33 cellular contexts compared by ENCODE assay signal in the genomic region with DNA sequence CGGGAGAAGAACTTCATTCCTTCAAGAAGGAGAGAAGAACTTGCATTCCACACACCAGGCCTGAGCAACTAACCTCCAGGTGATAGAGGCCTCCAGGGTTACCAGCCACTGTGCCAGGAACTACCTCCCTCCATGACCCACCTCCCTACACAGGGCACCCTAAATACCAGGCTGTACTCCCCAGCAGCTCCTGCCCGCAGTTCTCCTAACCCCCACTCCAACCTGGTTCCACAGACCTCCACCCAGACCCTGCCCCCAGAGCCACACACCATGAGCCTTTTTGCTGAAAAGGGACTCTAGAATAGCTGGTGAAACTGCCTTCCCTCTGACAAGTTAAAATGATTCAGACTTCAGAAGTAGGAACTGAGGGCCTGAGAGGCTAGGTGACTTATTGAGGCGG. TPM values are rescaled to one million over a fixed set of nuclear protein-coding genes. Genes with fewer than 3 reads are reported as not detected.
DNase-seq lines count a peak whose midpoint lies in the region; ATAC-seq and TF ChIP-seq lines count a peak whose summit lies in the region.
"Had no signal": no experiment of that assay in that cellular context is flagged by ENCODE, and none has a peak within 500 bp of the region (broad histone marks: within the 10 kb centered on the region; RNA-seq: fewer than 3 reads in every experiment).

No MANE protein-coding gene starts in this region.

- H3K4me3 Mint-ChIP-seq in neural crest cell, result peak overlapping the region; percentile 71
- H3K4me3 Mint-ChIP-seq: activated CD4-positive, alpha-beta T cell treated with anti-CD3 and anti-CD28 coated beads, Interleukin-2, amount 10 ng/mL, durations not matched to agents 24 days and 14 days; memory B cell; stimulated activated naive B cell treated with anti-CD40 and anti-IgM and Interleukin-4, amounts not matched to agents 10 μg/mL and 1 μg/mL and 100 μg/mL, for 72 hours had no signal

- TF ChIP-seq CTCF in cardiac muscle cell (IDR thresholded peaks at IDR 0.05; ENCODE audit: low read depth, low read length), result no peak
- TF ChIP-seq CTCF in left ventricle myocardium inferior (IDR thresholded peaks at IDR 0.05; ENCODE audit: borderline replicate concordance), result no peak
- TF ChIP-seq CTCF in neural crest cell (conservative IDR thresholded peaks at IDR 0.05), result no peak
- no peak for TF ChIP-seq CTCF in upper lobe of right lung (IDR thresholded peaks at IDR 0.05)

- peaks cover 16% of the 10 kb centered on the region for H3K36me3 Mint-ChIP-seq in neural crest cell (ENCODE audit: low read depth)
- H3K36me3 Mint-ChIP-seq: activated naive CD4-positive, alpha-beta T cell treated with anti-CD3 and anti-CD28 coated beads, Interleukin-2, amount 50 U/mL, for 72 hours; memory B cell; stimulated activated naive B cell treated with anti-CD40 and anti-IgM and Interleukin-4, amounts not matched to agents 10 μg/mL and 1 μg/mL and 100 μg/mL, for 72 hours had no signal

- H3K27ac ChIP-seq in cardiac muscle cell (peak overlapping the region; percentile 63), left ventricle myocardium inferior (replicated peaks) (no peak overlapping the region), iPS-20b (ENCODE audit: low read length) (no peak overlapping the region), upper lobe of right lung (no peak overlapping the region)
- H3K27ac ChIP-seq: 22Rv1, C4-2B, esophagus squamous epithelium had no signal

- H3K9ac ChIP-seq in iPS-20b (ENCODE audit: low read depth, low read length), result peak overlapping the region; percentile 65; the same call in 1 of the 2 replicates

- intact Hi-C loops in left ventricle myocardium inferior (cut with micrococcal nuclease), result no loop called here
- intact Hi-C loops in upper lobe of right lung (cut with DNase I), result no loop called here

- H3K27ac Mint-ChIP-seq in neural crest cell (ENCODE audit: unreplicated experiment), result peak overlapping the region; percentile 94
- H3K27ac Mint-ChIP-seq: activated CD4-positive, alpha-beta T cell treated with anti-CD3 and anti-CD28 coated beads, Interleukin-2, amount 10 ng/mL, durations not matched to agents 24 days and 14 days; memory B cell; stimulated activated naive B cell treated with anti-CD40 and anti-IgM and Interleukin-4, amounts not matched to agents 10 μg/mL and 1 μg/mL and 100 μg/mL, for 72 hours had no signal

- ATAC-seq in upper lobe of right lung, result no peak
- no peak for ATAC-seq in GM21381 (IDR thresholded peaks at IDR 0.05; ENCODE audit: unreplicated experiment)
- ATAC-seq: activated naive CD4-positive, alpha-beta T cell treated with anti-CD3 and anti-CD28 coated beads, Interleukin-2, amount 50 U/mL, for 72 hours; HCT116; left colon; stimulated activated naive B cell treated with anti-CD40 and anti-IgM and Interleukin-4, amounts not matched to agents 10 μg/mL and 1 μg/mL and 100 μg/mL, for 72 hours had no signal

- H3K4me1 ChIP-seq in cardiac muscle cell (ENCODE audit: low read depth) (peaks cover 39% of the 10 kb centered on the region), left ventricle myocardium inferior (peaks cover 5% of the 10 kb centered on the region), iPS-20b (ENCODE audit: insufficient read depth, low read length) (peaks cover 43% of the 10 kb centered on the region), upper lobe of right lung (no peaks in the 10 kb centered on the region)
- H3K4me1 ChIP-seq: esophagus squamous epithelium had no signal

- H3K9me3 ChIP-seq in cardiac muscle cell (ENCODE audit: low read depth) (no peaks in the 10 kb centered on the region), left ventricle myocardium inferior (replicated peaks) (no peaks in the 10 kb centered on the region), iPS-20b (ENCODE audit: insufficient read depth, low read depth, low read length) (no peaks in the 10 kb centered on the region), upper lobe of right lung (no peaks in the 10 kb centered on the region)
- H3K9me3 ChIP-seq: esophagus squamous epithelium had no signal

- no peaks in the 10 kb centered on the region for H3K27me3 Mint-ChIP-seq in neural crest cell (ENCODE audit: low read depth)

- H3K9me3 Mint-ChIP-seq in neural crest cell, result no peaks in the 10 kb centered on the region
- H3K9me3 Mint-ChIP-seq: activated CD4-positive, alpha-beta T cell treated with anti-CD3 and anti-CD28 coated beads, Interleukin-2, amount 10 ng/mL, durations not matched to agents 24 days and 14 days; activated naive CD4-positive, alpha-beta T cell treated with anti-CD3 and anti-CD28 coated beads, Interleukin-2, amount 50 U/mL, for 72 hours; memory B cell; stimulated activated naive B cell treated with anti-CD40 and anti-IgM and Interleukin-4, amounts not matched to agents 10 μg/mL and 1 μg/mL and 100 μg/mL, for 72 hours had no signal

- H3K4me3 ChIP-seq in cardiac muscle cell (no peak overlapping the region), left ventricle myocardium inferior (no peak overlapping the region), iPS-20b (ENCODE audit: low read length) (no peak overlapping the region), upper lobe of right lung (no peak overlapping the region)
- H3K4me3 ChIP-seq: esophagus squamous epithelium had no signal

- no peaks in the 10 kb centered on the region for H3K27me3 ChIP-seq in cardiac muscle cell
- H3K27me3 ChIP-seq in left ventricle myocardium inferior (ENCODE audit: low read depth), result peaks cover 42% of the 10 kb centered on the region
- H3K27me3 ChIP-seq in iPS-20b (ENCODE audit: insufficient read depth, low read length), result no peaks in the 10 kb centered on the region
- peaks cover 9% of the 10 kb centered on the region for H3K27me3 ChIP-seq in upper lobe of right lung

- H3K4me1 Mint-ChIP-seq in neural crest cell, result peaks cover 76% of the 10 kb centered on the region
- H3K4me1 Mint-ChIP-seq: stimulated activated naive B cell treated with anti-CD40 and anti-IgM and Interleukin-4, amounts not matched to agents 10 μg/mL and 1 μg/mL and 100 μg/mL, for 72 hours had no signal

- H3K36me3 ChIP-seq in cardiac muscle cell, result peaks cover 4% of the 10 kb centered on the region
- H3K36me3 ChIP-seq in left ventricle myocardium inferior, result no peaks in the 10 kb centered on the region
- H3K36me3 ChIP-seq in iPS-20b (ENCODE audit: insufficient read depth, low read depth, low read length), result peaks cover 37% of the 10 kb centered on the region
- no peaks in the 10 kb centered on the region for H3K36me3 ChIP-seq in upper lobe of right lung
- H3K36me3 ChIP-seq: esophagus squamous epithelium had no signal

- DNase-seq in cardiac muscle cell (ENCODE audit: low read depth in 1 of 2, low spot score in 1 of 2) (no peak), left ventricle myocardium inferior (no peak), neural crest cell (ENCODE audit: low read depth, low spot score) (no peak), upper lobe of right lung (peak; percentile 6), iPS-NIHi7 (ENCODE audit: extremely low spot score) (no peak)
- no peak for DNase-seq in stimulated activated CD4-positive, alpha-beta T cell treated with anti-CD3 and anti-CD28 coated beads, Interleukin-12 subunit alpha, Interleukin-12 subunit beta, amount 100 ng/mL, for 4 hours
- DNase-seq: activated CD4-positive, alpha-beta T cell treated with anti-CD3 and anti-CD28 coated beads, Interleukin-2, amount 10 ng/mL, durations not matched to agents 24 days and 14 days; activated effector memory CD4-positive, alpha-beta T cell treated with Interleukin-2 at 50 U/mL for 16 hours; activated T-cell treated with anti-CD3 and anti-CD28 coated beads, Interleukin-2, amount 50 U/mL, for 1 hour; anterior cingulate cortex; caudate nucleus; dermis blood vessel endothelial cell; DMS79; esophagus squamous epithelium; foreskin melanocyte; GF-D8; IMR-90; left colon; NCI-H146; NCI-H446; NCI-H82; stimulated activated naive B cell treated with anti-CD40 and anti-IgM and Interleukin-4, amounts not matched to agents 10 μg/mL and 1 μg/mL and 100 μg/mL, for 72 hours; substantia nigra; T-helper 9 cell had no signal

RNA-seq across cellular contexts. Expression of gene IGDCC3, which starts 8.2 kb away (rescaled TPM):
- total RNA-seq in cardiac muscle cell, result 41.9 and 54.6 TPM in 2 replicates
- polyA plus RNA-seq in cardiac muscle cell, result 41.1 and 52.4 TPM in 2 replicates
- total RNA-seq in left ventricle myocardium inferior, result 0.16 TPM
- total RNA-seq in neural crest cell, result 298 and 300 TPM in 2 replicates
- not detected for total RNA-seq in upper lobe of right lung
- total RNA-seq: activated CD4-positive, alpha-beta T cell treated with anti-CD3 and anti-CD28 coated beads, Interleukin-2, amount 10 ng/mL, durations not matched to agents 24 days and 14 days; activated CD8-positive, alpha-beta memory T cell treated with anti-CD3 and anti-CD28 coated beads for 36 hours; activated naive CD4-positive, alpha-beta T cell treated with anti-CD3 and anti-CD28 coated beads, Interleukin-2, amount 50 U/mL, for 72 hours; dermis blood vessel endothelial cell; esophagus squamous epithelium; omental fat pad had no signal

RNA-seq across cellular contexts. Expression of gene IGDCC4, which starts 53.1 kb away (rescaled TPM):
- total RNA-seq in cardiac muscle cell, result 5.2 and 7.1 TPM in 2 replicates
- polyA plus RNA-seq in cardiac muscle cell, result 4.5 and 5.8 TPM in 2 replicates
- 0.96 TPM for total RNA-seq in left ventricle myocardium inferior
- total RNA-seq in neural crest cell, result 19.8 and 19.9 TPM in 2 replicates
- 0.38 TPM for total RNA-seq in upper lobe of right lung

Comparison
In these comparisons a context has a peak if more than half of its experiments do, and no peak if none do; other contexts are left out.
1. RNA of gene IGDCC3, which starts 8.2 kb away (total RNA-seq): 298 to 300 TPM in neural crest cell and 41.9 to 54.6 TPM in cardiac muscle cell; 0.16 TPM in left ventricle myocardium inferior (single experiment) and not detected in upper lobe of right lung (single experiment); every median in the first group is over 10 times any median in the second.